Comparison of ENCODE assay signal across 11 cellular contexts in the genomic region with DNA sequence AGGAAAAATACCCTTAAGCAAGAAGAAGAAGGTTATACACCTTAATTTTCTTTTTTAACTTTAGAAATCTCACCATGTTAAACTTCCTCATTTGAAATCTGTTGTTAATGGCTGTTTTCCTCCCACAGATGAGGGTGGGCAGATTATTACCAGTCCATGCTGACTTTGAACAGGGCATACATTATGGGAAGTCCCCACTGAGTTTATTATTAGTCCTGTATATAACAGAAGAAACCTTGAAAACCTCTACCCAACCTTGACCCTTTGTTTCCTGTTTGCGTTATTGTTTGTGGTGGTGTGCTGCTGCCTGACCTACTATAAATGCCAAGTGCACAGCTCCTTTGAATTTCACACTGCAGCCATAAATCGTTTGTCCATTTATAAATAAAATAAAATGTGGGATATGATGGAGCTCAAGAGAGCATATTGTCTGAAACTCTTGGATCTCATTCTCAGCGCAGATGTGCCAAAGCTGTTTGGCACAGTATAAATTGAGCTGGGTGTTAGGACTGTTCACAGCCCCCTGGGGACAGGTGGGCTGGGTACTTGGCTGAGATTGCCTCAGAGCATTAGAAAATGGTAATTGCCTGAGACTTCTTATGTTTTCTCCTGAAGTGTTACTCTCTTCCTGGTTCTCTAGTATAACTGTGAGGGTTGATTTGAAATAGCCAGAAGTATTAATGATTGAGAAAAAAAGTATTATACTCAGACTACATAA.
DNase-seq lines count a peak whose midpoint lies in the region; ATAC-seq lines count a peak whose summit lies in the region.
"Had no signal": no experiment of that assay in that cellular context is flagged by ENCODE, and none has a peak within 500 bp of the region (broad histone marks: within the 10 kb centered on the region; RNA-seq: fewer than 3 reads in every experiment).

No MANE protein-coding gene starts in this region.

- no peaks in the 10 kb centered on the region for H3K4me1 ChIP-seq in CD8-positive, alpha-beta memory T cell (ENCODE audit: insufficient read depth, low read length)

- CTCF ChIA-PET in CD8-positive, alpha-beta memory T cell (lab: Charles Lee), result no interaction called here

- peak; percentile 62 for ATAC-seq in GM19438 (IDR thresholded peaks at IDR 0.05; ENCODE audit: low read depth, unreplicated experiment)
- peak; percentile 95 for ATAC-seq in HG03060 (IDR thresholded peaks at IDR 0.05; ENCODE audit: low read depth, unreplicated experiment)

- no peak overlapping the region for H3K4me3 ChIP-seq in CD8-positive, alpha-beta memory T cell (ENCODE audit: low read length)

- no peaks in the 10 kb centered on the region for H3K4me1 Mint-ChIP-seq in CD8-positive, alpha-beta memory T cell
- H3K4me1 Mint-ChIP-seq: CD4-positive, CD25-positive, alpha-beta regulatory T cell had no signal

- H3K27ac Mint-ChIP-seq in CD8-positive, alpha-beta memory T cell, result peak overlapping the region in 1 of 8 donors; percentile 8
- H3K27ac Mint-ChIP-seq: CD4-positive, CD25-positive, alpha-beta regulatory T cell had no signal

- no peaks in the 10 kb centered on the region for H3K27me3 Mint-ChIP-seq in CD8-positive, alpha-beta memory T cell
- H3K27me3 Mint-ChIP-seq: CD4-positive, CD25-positive, alpha-beta regulatory T cell had no signal

- no peaks in the 10 kb centered on the region for H3K27me3 ChIP-seq in CD8-positive, alpha-beta memory T cell (ENCODE audit: insufficient read depth, low read length, poor library complexity, severe bottlenecking)

- in situ Hi-C loops in G401 (cut with HindIII; ENCODE audit: low sequenced_read_pairs), result no loop called here

- H3K9me3 Mint-ChIP-seq in CD8-positive, alpha-beta memory T cell, result peaks cover 1 to 4% (median 3%) of the 10 kb centered on the region in 5 donors

- H3K4me3 Mint-ChIP-seq in CD8-positive, alpha-beta memory T cell, result no peak overlapping the region
- H3K4me3 Mint-ChIP-seq: CD4-positive, CD25-positive, alpha-beta regulatory T cell had no signal

- no peaks in the 10 kb centered on the region for H3K36me3 ChIP-seq in CD8-positive, alpha-beta memory T cell (ENCODE audit: insufficient read depth, low read length)

- H3K9me3 ChIP-seq in CD8-positive, alpha-beta memory T cell (ENCODE audit: low read length), result no peaks in the 10 kb centered on the region

- POLR2A ChIA-PET in CD8-positive, alpha-beta memory T cell (lab: Charles Lee), result no interaction called here

- no peaks in the 10 kb centered on the region for H3K36me3 Mint-ChIP-seq in CD8-positive, alpha-beta memory T cell
- H3K36me3 Mint-ChIP-seq: CD4-positive, CD25-positive, alpha-beta regulatory T cell had no signal

- H3K27ac ChIP-seq in CD8-positive, alpha-beta memory T cell (ENCODE audit: low read depth, low read length), result no peak overlapping the region

- peak; percentile 20 for DNase-seq in DMS 273 treated with DMSO at 0.1 percent for 48 hours (lab: John Stamatoyannopoulos, UW)
- peak; percentile 76 for DNase-seq in NCI-H2171 (lab: John Stamatoyannopoulos, UW)
- DNase-seq in 8988T, result no peak
- no peak for DNase-seq in CD8-positive, alpha-beta memory T cell
- DNase-seq in G401 (ENCODE audit: low spot score), result no peak
- no peak for DNase-seq in NCI-H2081 (lab: John Stamatoyannopoulos, UW)
- DNase-seq: CD4-positive, CD25-positive, alpha-beta regulatory T cell; H7; NCI-H226 had no signal

Comparison
In these comparisons a context has a peak if more than half of its experiments do, and no peak if none do; other contexts are left out.
1. DNase-seq: peak in DMS 273 treated with DMSO at 0.1 percent for 48 hours (single experiment) and NCI-H2171 (single experiment); none in 8988T (single experiment), CD8-positive, alpha-beta memory T cell (0 of 5), G401 (single experiment) and NCI-H2081 (0 of 2).